In the genomic region with DNA sequence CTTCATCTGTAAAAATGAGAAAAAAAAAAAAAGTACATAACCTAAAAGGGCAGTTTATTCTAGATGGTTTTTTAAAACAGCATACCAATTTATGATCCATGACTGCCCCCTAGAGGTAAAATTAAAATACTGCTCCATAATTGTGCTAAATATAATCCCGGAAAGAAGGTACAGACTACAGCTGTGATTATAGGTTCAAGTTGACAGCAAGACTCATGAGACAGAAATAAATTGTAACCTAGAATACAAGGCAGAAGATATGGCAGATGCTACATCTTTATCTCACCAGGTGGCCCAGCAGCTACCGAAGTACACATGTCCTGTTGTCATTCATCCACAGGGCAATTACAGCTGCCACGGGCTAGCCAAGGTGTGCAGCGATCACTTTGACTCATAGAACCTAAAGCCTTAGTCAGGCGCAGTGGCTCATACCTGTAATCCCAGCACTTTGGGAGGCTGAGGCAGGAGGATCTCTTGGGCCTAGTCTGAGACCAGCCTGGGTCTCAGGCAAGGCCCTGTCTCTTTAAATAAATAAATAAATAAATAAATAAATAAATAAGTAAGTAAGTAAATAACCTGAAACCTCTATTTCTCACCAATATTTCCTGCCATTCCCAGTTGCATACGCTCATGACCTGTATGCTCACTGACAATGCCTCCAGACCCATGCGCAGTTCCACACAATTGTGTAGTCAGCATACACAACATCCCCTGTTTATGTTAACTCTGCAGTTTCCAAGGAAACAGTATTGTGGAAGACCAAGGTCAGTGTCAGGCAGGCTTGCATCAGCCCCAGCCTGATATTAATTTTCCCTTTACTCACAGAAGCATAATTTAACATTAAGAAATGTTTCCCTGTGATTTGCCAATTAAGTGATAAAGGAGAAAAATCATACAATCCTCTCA, we compare ENCODE assay signal across 8 cellular contexts. TPM values are rescaled to one million over a fixed set of nuclear protein-coding genes. Genes with fewer than 3 reads are reported as not detected.
DNase-seq lines count a peak whose midpoint lies in the region; ATAC-seq and TF ChIP-seq lines count a peak whose summit lies in the region.

No MANE protein-coding gene starts in this region.

- TF ChIP-seq CTCF in HEK293 (tag by site-specific recombination; IDR thresholded peaks at IDR 0.05) (peak; percentile 62), astrocyte of the cerebellum (IDR thresholded peaks at IDR 0.05; ENCODE audit: low read depth, low read length, missing control alignments) (peak; percentile 5), stomach (IDR thresholded peaks at IDR 0.05) (peak in 5 of 7 experiments; percentile 50 to 83 (median 73))

- no peaks in the 10 kb centered on the region for H3K36me3 Mint-ChIP-seq in CD4-positive, CD25-positive, alpha-beta regulatory T cell

- peak; percentile 71 to 77 for ATAC-seq in CD4-positive, CD25-positive, alpha-beta regulatory T cell (ENCODE audit: low read depth in 2 of 2)

- peaks cover 58% of the 10 kb centered on the region for H3K27me3 Mint-ChIP-seq in CD4-positive, CD25-positive, alpha-beta regulatory T cell

- no peaks in the 10 kb centered on the region for H3K9me3 Mint-ChIP-seq in CD4-positive, CD25-positive, alpha-beta regulatory T cell

- peak in 2 of 3 donors; percentile 75 to 79 for DNase-seq in CD4-positive, CD25-positive, alpha-beta regulatory T cell
- DNase-seq in NCI-H510A treated with DMSO at 0.1 percent for 48 hours (lab: John Stamatoyannopoulos, UW) (peak; percentile 100), astrocyte of the cerebellum (ENCODE audit: low read depth) (peak; percentile 57), iPS-NIHi11 (ENCODE audit: low spot score) (peak; percentile 35), stomach (no peak)
- DNase-seq in stimulated activated CD4-positive, alpha-beta T cell treated with anti-CD3 and anti-CD28 coated beads, Interleukin-1b, Interleukin-23, amount 100 ng/mL, for 48 hours: no peak
- DNase-seq in stimulated activated CD4-positive, alpha-beta T cell treated with anti-CD3 and anti-CD28 coated beads, Interleukin-12 subunit alpha, Interleukin-12 subunit beta, amount 100 ng/mL, for 4 hours: no peak

- H3K4me1 Mint-ChIP-seq in CD4-positive, CD25-positive, alpha-beta regulatory T cell: no peaks in the 10 kb centered on the region

- no peaks in the 10 kb centered on the region for H3K4me1 ChIP-seq in CD4-positive, CD25-positive, alpha-beta regulatory T cell (ENCODE audit: control insufficient read depth, insufficient read depth, low read length, poor library complexity, severe bottlenecking)
- H3K4me1 ChIP-seq in HEK293 (ENCODE audit: control insufficient read depth, insufficient read depth, low read length): no peaks in the 10 kb centered on the region
- no peaks in the 10 kb centered on the region for H3K4me1 ChIP-seq in stomach

- H3K36me3 ChIP-seq in CD4-positive, CD25-positive, alpha-beta regulatory T cell (ENCODE audit: control insufficient read depth, insufficient read depth, low read length): no peaks in the 10 kb centered on the region
- no peaks in the 10 kb centered on the region for H3K36me3 ChIP-seq in HEK293 (ENCODE audit: control insufficient read depth in 2 of 2, insufficient read depth in 1 of 2, low read length in 2 of 2)
- H3K36me3 ChIP-seq in stomach: no peaks in the 10 kb centered on the region

- no peak overlapping the region for H3K4me3 Mint-ChIP-seq in CD4-positive, CD25-positive, alpha-beta regulatory T cell

- POLR2A ChIA-PET in HEK293 (lab: Yijun Ruan, JAX): no interaction called here

- TF ChIP-seq EP300 in stomach (IDR thresholded peaks at IDR 0.05): no peak

- H3K9me3 ChIP-seq in CD4-positive, CD25-positive, alpha-beta regulatory T cell (ENCODE audit: control insufficient read depth in 2 of 2, low read length in 2 of 2): no peaks in the 10 kb centered on the region
- no peaks in the 10 kb centered on the region for H3K9me3 ChIP-seq in HEK293 (ENCODE audit: control insufficient read depth, insufficient read depth, low read depth, low read length)
- peaks cover 0 to 7% (median 0%) of the 10 kb centered on the region in 4 donors for H3K9me3 ChIP-seq in stomach

- in situ Hi-C loops in astrocyte of the cerebellum (cut with HindIII; ENCODE audit: low sequenced_read_pairs): no loop called here

- WGBS in stomach, 5 donors: 34 to 47% (median 42%) methylated on average over 7 of the region's 7 CpGs

- intact Hi-C loops in stomach (cut with DNase I; ENCODE audit: low total_unique reads): loop anchor here (5.0 kb wide), 1 partner anchor 113 kb away; no protein-coding TSS in a partner anchor

- CTCF ChIA-PET in HEK293 (lab: Yijun Ruan, JAX): interaction anchor here (0.6 to 5.8 kb wide), 33 partner anchors 9 to 695 kb away, joined by 3 to 41 read pairs (median 4); a partner anchor contains a TSS

- peaks cover 28% of the 10 kb centered on the region for H3K27me3 ChIP-seq in CD4-positive, CD25-positive, alpha-beta regulatory T cell (ENCODE audit: control insufficient read depth, insufficient read depth, low read length)
- peaks cover 0 to 43% (median 9%) of the 10 kb centered on the region in 3 donors for H3K27me3 ChIP-seq in stomach

- H3K4me3 ChIP-seq in CD4-positive, CD25-positive, alpha-beta regulatory T cell (ENCODE audit: low read depth, low read length): no peak overlapping the region
- no peak overlapping the region for H3K4me3 ChIP-seq in HEK293 (ENCODE audit: low read depth, low read length)
- no peak overlapping the region for H3K4me3 ChIP-seq in astrocyte of the cerebellum (ENCODE audit: low read depth, low read length)
- H3K4me3 ChIP-seq in stomach: no peak overlapping the region

- TF ChIP-seq POLR2A in stomach (IDR thresholded peaks at IDR 0.05): no peak

- no peak overlapping the region for H3K27ac Mint-ChIP-seq in CD4-positive, CD25-positive, alpha-beta regulatory T cell

- H3K27ac ChIP-seq in CD4-positive, CD25-positive, alpha-beta regulatory T cell (ENCODE audit: insufficient read depth, low read length, poor library complexity, severe bottlenecking): no peak overlapping the region
- no peak overlapping the region for H3K27ac ChIP-seq in HEK293 (ENCODE audit: extremely low read depth, low read depth, low read length)
- no peak overlapping the region for H3K27ac ChIP-seq in stomach

TF ChIP-seq in HEK293, 187 proteins besides CTCF, POLR2A, EP300 and RAD21 (continues in another document):
- no peak for TF ChIP-seq ZNF112 (tag by site-specific recombination; IDR thresholded peaks at IDR 0.05)
- TF ChIP-seq, protein P1, sequence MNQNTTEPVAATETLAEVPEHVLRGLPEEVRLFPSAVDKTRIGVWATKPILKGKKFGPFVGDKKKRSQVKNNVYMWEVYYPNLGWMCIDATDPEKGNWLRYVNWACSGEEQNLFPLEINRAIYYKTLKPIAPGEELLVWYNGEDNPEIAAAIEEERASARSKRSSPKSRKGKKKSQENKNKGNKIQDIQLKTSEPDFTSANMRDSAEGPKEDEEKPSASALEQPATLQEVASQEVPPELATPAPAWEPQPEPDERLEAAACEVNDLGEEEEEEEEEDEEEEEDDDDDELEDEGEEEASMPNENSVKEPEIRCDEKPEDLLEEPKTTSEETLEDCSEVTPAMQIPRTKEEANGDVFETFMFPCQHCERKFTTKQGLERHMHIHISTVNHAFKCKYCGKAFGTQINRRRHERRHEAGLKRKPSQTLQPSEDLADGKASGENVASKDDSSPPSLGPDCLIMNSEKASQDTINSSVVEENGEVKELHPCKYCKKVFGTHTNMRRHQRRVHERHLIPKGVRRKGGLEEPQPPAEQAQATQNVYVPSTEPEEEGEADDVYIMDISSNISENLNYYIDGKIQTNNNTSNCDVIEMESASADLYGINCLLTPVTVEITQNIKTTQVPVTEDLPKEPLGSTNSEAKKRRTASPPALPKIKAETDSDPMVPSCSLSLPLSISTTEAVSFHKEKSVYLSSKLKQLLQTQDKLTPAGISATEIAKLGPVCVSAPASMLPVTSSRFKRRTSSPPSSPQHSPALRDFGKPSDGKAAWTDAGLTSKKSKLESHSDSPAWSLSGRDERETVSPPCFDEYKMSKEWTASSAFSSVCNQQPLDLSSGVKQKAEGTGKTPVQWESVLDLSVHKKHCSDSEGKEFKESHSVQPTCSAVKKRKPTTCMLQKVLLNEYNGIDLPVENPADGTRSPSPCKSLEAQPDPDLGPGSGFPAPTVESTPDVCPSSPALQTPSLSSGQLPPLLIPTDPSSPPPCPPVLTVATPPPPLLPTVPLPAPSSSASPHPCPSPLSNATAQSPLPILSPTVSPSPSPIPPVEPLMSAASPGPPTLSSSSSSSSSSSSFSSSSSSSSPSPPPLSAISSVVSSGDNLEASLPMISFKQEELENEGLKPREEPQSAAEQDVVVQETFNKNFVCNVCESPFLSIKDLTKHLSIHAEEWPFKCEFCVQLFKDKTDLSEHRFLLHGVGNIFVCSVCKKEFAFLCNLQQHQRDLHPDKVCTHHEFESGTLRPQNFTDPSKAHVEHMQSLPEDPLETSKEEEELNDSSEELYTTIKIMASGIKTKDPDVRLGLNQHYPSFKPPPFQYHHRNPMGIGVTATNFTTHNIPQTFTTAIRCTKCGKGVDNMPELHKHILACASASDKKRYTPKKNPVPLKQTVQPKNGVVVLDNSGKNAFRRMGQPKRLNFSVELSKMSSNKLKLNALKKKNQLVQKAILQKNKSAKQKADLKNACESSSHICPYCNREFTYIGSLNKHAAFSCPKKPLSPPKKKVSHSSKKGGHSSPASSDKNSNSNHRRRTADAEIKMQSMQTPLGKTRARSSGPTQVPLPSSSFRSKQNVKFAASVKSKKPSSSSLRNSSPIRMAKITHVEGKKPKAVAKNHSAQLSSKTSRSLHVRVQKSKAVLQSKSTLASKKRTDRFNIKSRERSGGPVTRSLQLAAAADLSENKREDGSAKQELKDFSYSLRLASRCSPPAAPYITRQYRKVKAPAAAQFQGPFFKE (tag by site-specific recombination; IDR thresholded peaks at IDR 0.05; ENCODE audit: borderline replicate concordance): no peak
- no peak for TF ChIP-seq ZNF521 (tag by site-specific recombination; IDR thresholded peaks at IDR 0.05)

RNA-seq across cellular contexts. Expression of a gene that starts 18.3 kb away (rescaled TPM):
- total RNA-seq in CD4-positive, CD25-positive, alpha-beta regulatory T cell: 36.8 TPM
- polyA plus RNA-seq in CD4-positive, CD25-positive, alpha-beta regulatory T cell: 100 to 1,000 TPM in 1 of 4 donors, 10 to 100 TPM in 3; 90.5 to 118 (median 94.1) TPM
- 100 to 1,000 TPM in 2 of 5 donors, 10 to 100 TPM in 3; 34.9 to 206 (median 42.9) TPM for total RNA-seq in stomach
- 10 to 100 TPM; 46.7 to 54.5 (median 50.9) TPM for polyA plus RNA-seq in stomach

RNA-seq across cellular contexts. Expression of a gene that starts 29.1 kb away (rescaled TPM):
- total RNA-seq in CD4-positive, CD25-positive, alpha-beta regulatory T cell: 13.8 TPM
- polyA plus RNA-seq in CD4-positive, CD25-positive, alpha-beta regulatory T cell: 10 to 100 TPM in 3 of 4 donors, 1 to 10 TPM in 1; 9.5 to 19.7 (median 12.5) TPM
- 1 to 10 TPM in 1 of 5 donors, under 1 TPM in 1, not detected in 3; 0.14 to 1.5 TPM for total RNA-seq in stomach
- polyA plus RNA-seq in stomach: under 1 TPM; 0.06 to 0.15 (median 0.15) TPM

RNA-seq across cellular contexts. Expression of a gene that starts 48.4 kb away (rescaled TPM):
- total RNA-seq in CD4-positive, CD25-positive, alpha-beta regulatory T cell: 0.47 TPM
- polyA plus RNA-seq in CD4-positive, CD25-positive, alpha-beta regulatory T cell: under 1 TPM in 1 of 4 donors, not detected in 3; 0.37 TPM
- total RNA-seq in stomach: under 1 TPM in 1 of 5 donors, not detected in 4; 0.92 TPM
- polyA plus RNA-seq in stomach: under 1 TPM in 1 of 3 donors, not detected in 2; 0.76 TPM

RNA-seq across cellular contexts. Expression of a gene that starts 50.8 kb away (rescaled TPM):
- total RNA-seq in CD4-positive, CD25-positive, alpha-beta regulatory T cell: not detected
- polyA plus RNA-seq in CD4-positive, CD25-positive, alpha-beta regulatory T cell: not detected
- 1 to 10 TPM in 2 of 5 donors, not detected in 3; 3.1 to 4.8 TPM for total RNA-seq in stomach
- 1 to 10 TPM in 2 of 3 donors, under 1 TPM in 1; 0.53 to 1.5 (median 1.5) TPM for polyA plus RNA-seq in stomach

Comparison
In these comparisons a context has a peak if more than half of its experiments do, and no peak if none do; other contexts are left out.
1. DNase-seq: peak in CD4-positive, CD25-positive, alpha-beta regulatory T cell (2 of 3), NCI-H510A treated with DMSO at 0.1 percent for 48 hours (single experiment), astrocyte of the cerebellum (single experiment) and iPS-NIHi11 (single experiment); none in stomach (single experiment), stimulated activated CD4-positive, alpha-beta T cell treated with anti-CD3 and anti-CD28 coated beads, Interleukin-1b, Interleukin-23, amount 100 ng/mL, for 48 hours (single experiment) and stimulated activated CD4-positive, alpha-beta T cell treated with anti-CD3 and anti-CD28 coated beads, Interleukin-12 subunit alpha, Interleukin-12 subunit beta, amount 100 ng/mL, for 4 hours (single experiment).
2. CTCF ChIP-seq: peak in every context shown above with its lines; median percentile 73 in stomach; 62 in HEK293; 5 in astrocyte of the cerebellum.